Comparison of ENCODE assay signal across 13 cellular contexts in the genomic region with DNA sequence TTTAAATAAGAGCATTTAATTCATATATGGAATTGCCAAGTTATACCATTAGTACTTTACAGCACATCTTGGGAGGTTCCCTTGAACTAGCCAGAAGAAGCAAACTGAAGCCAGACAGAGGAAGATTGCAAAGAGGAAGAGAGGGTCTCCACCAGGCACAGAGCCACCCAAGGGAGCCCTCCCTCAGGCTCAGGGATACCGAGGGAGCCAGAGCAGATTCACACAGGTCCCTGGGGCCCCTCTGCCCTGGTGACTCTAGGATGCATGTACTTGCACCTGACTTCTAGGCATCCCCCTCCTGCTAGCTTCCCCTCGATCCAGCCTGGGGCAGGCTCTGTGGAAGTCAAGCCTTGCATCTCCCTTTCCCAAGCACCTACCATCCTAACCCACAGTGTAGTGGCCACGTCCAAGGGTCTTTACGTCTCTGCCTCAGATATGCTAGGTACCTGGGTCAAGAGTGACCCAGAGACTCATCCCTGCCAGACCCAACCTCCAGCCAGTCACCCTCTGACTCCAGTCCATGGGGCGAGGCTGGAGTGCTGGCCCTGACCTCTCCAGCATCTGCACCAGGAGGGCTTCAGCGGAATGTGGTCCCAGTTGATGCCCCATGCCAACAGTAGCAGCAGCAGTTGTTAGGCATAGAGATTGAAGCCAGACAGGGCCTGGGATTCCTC.
DNase-seq lines count a peak whose midpoint lies in the region; ATAC-seq and TF ChIP-seq lines count a peak whose summit lies in the region.
"Had no signal": no experiment of that assay in that cellular context is flagged by ENCODE, and none has a peak within 500 bp of the region (broad histone marks: within the 10 kb centered on the region; RNA-seq: fewer than 3 reads in every experiment).

No MANE protein-coding gene starts in this region.

- H2AFZ ChIP-seq in SU-DHL-6 (ENCODE audit: low read depth, low read length, severe bottlenecking) = no peak overlapping the region

- H3K36me3 ChIP-seq in SU-DHL-6 (ENCODE audit: low read length) = peaks cover 8% of the 10 kb centered on the region; the same call in 1 of the 2 replicates
- no peaks in the 10 kb centered on the region for H3K36me3 ChIP-seq in subcutaneous abdominal adipose tissue (ENCODE audit: control insufficient read depth in 5 of 5, insufficient read depth in 5 of 5, low read length in 5 of 5)

- peaks cover 36% of the 10 kb centered on the region for H3F3A ChIP-seq in SU-DHL-6 (ENCODE audit: insufficient read depth)

- H3K9ac ChIP-seq in SU-DHL-6 (ENCODE audit: low read length) (no peak overlapping the region), subcutaneous abdominal adipose tissue (ENCODE audit: low read length in 5 of 5) (no peak overlapping the region)

- H3K27ac ChIP-seq in SU-DHL-6 (ENCODE audit: low read depth, low read length) = peak overlapping the region; percentile 95; the same call in 1 of the 2 replicates
- H3K27ac ChIP-seq in subcutaneous abdominal adipose tissue (ENCODE audit: low read depth, low read length) = peak overlapping the region; percentile 23

- no peaks in the 10 kb centered on the region for H3K9me2 ChIP-seq in SU-DHL-6 (replicated peaks; ENCODE audit: insufficient read depth, low read length)

- no peaks in the 10 kb centered on the region for H3K27me3 ChIP-seq in SU-DHL-6 (ENCODE audit: low read length)
- no peaks in the 10 kb centered on the region for H3K27me3 ChIP-seq in subcutaneous abdominal adipose tissue (ENCODE audit: control insufficient read depth in 5 of 5, insufficient read depth in 4 of 5, low read length in 5 of 5)

- DNase-seq in activated naive CD4-positive, alpha-beta T cell treated with anti-CD3 and anti-CD28 coated beads, Interleukin-2, amount 50 U/mL, for 16 hours = no peak
- no peak for DNase-seq in effector memory CD8-positive, alpha-beta T cell
- no peak for DNase-seq in DMS 273 treated with DMSO at 0.1 percent for 48 hours (lab: John Stamatoyannopoulos, UW)
- no peak for DNase-seq in NCI-H2107 treated with DMSO at 0.1 percent for 48 hours (lab: John Stamatoyannopoulos, UW; ENCODE audit: unreplicated experiment)
- DNase-seq: ACHN; activated CD4-positive, alpha-beta T cell treated with anti-CD3 and anti-CD28 coated beads, Interleukin-2, amount 50 U/mL, for 4 hours; NCI-H526; right cardiac atrium had no signal

- H4K20me1 ChIP-seq in SU-DHL-6 (ENCODE audit: low read depth, low read length) = no peaks in the 10 kb centered on the region

- H3K9me3 ChIP-seq in SU-DHL-6 (ENCODE audit: insufficient read depth, low read length) (no peaks in the 10 kb centered on the region), subcutaneous abdominal adipose tissue (ENCODE audit: control insufficient read depth in 5 of 5, low read length in 5 of 5) (no peaks in the 10 kb centered on the region)

- H3K27ac Mint-ChIP-seq in activated naive CD4-positive, alpha-beta T cell treated with anti-CD3 and anti-CD28 coated beads, Interleukin-2, amount 50 U/mL, for 24 hours = peak overlapping the region; percentile 95
- H3K27ac Mint-ChIP-seq in effector memory CD8-positive, alpha-beta T cell = peak overlapping the region; percentile 91 to 95

- peaks cover 10 to 73% (median 40%) of the 10 kb centered on the region in 5 donors for H3K4me1 ChIP-seq in subcutaneous abdominal adipose tissue (ENCODE audit: control insufficient read depth in 5 of 5, insufficient read depth in 5 of 5, low read length in 5 of 5)

- H3K4me2 ChIP-seq in SU-DHL-6 (ENCODE audit: low read depth, low read length, poor library complexity, severe bottlenecking) = peak overlapping the region; percentile 77

- peaks cover 22% of the 10 kb centered on the region for H3K36me3 Mint-ChIP-seq in activated naive CD4-positive, alpha-beta T cell treated with anti-CD3 and anti-CD28 coated beads, Interleukin-2, amount 50 U/mL, for 24 hours
- peaks cover 13% of the 10 kb centered on the region for H3K36me3 Mint-ChIP-seq in effector memory CD8-positive, alpha-beta T cell (ENCODE audit: insufficient read depth)

- H3K4me3 Mint-ChIP-seq in activated naive CD4-positive, alpha-beta T cell treated with anti-CD3 and anti-CD28 coated beads, Interleukin-2, amount 50 U/mL, for 24 hours = no peak overlapping the region
- peak overlapping the region in 1 of 2 donors; percentile 67 for H3K4me3 Mint-ChIP-seq in effector memory CD8-positive, alpha-beta T cell

- H3K79me2 ChIP-seq in SU-DHL-6 (ENCODE audit: insufficient read depth, low read length) = peaks cover 97% of the 10 kb centered on the region

- H3K4me1 Mint-ChIP-seq in activated naive CD4-positive, alpha-beta T cell treated with anti-CD3 and anti-CD28 coated beads, Interleukin-2, amount 50 U/mL, for 24 hours = peaks cover 96% of the 10 kb centered on the region
- H3K4me1 Mint-ChIP-seq in effector memory CD8-positive, alpha-beta T cell (ENCODE audit: low read depth in 2 of 2) = peaks cover 60 to 80% of the 10 kb centered on the region in 2 donors

- no peak overlapping the region for H3K4me3 ChIP-seq in SU-DHL-6 (ENCODE audit: insufficient read depth, low read length, poor library complexity, severe bottlenecking)
- no peak overlapping the region for H3K4me3 ChIP-seq in subcutaneous abdominal adipose tissue (ENCODE audit: low read depth in 1 of 5, low read length in 5 of 5)

- no peaks in the 10 kb centered on the region for H3K9me3 Mint-ChIP-seq in activated naive CD4-positive, alpha-beta T cell treated with anti-CD3 and anti-CD28 coated beads, Interleukin-2, amount 50 U/mL, for 24 hours
- no peaks in the 10 kb centered on the region for H3K9me3 Mint-ChIP-seq in effector memory CD8-positive, alpha-beta T cell

- TF ChIP-seq CTCF in SU-DHL-6 (IDR thresholded peaks at IDR 0.05; ENCODE audit: insufficient read depth, low read length, poor library complexity, severe bottlenecking) = no peak

- no peak for ATAC-seq in effector memory CD8-positive, alpha-beta T cell (replicated peaks)
- ATAC-seq in GM18502 (IDR thresholded peaks at IDR 0.05; ENCODE audit: poor library complexity, unreplicated experiment) = no peak
- ATAC-seq: HepG2 had no signal

- no peaks in the 10 kb centered on the region for H3K27me3 Mint-ChIP-seq in activated naive CD4-positive, alpha-beta T cell treated with anti-CD3 and anti-CD28 coated beads, Interleukin-2, amount 50 U/mL, for 24 hours
- no peaks in the 10 kb centered on the region for H3K27me3 Mint-ChIP-seq in effector memory CD8-positive, alpha-beta T cell
